8 cellular contexts compared by ENCODE assay signal in the genomic region with DNA sequence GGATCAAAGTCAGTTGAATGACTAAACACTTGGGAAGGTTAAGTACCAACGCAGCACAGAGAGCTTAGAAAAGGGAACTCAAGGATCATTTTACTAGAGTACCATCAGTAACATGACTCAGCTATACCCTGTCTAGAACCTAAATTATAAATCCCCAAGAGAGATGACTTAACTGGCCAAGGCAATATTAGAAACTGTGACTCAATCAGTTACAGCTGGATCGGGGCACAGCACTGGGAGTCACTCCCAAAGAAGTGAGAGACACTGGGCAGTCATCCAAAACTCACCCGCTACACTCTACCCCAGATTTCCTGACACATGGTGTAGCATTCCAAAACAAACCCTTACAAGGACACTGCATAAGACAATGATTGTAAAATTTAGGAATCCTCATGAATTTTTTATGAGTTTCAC. TPM values are rescaled to one million over a fixed set of nuclear protein-coding genes. Genes with fewer than 3 reads are reported as not detected.
DNase-seq lines count a peak whose midpoint lies in the region; ATAC-seq, FAIRE-seq and TF ChIP-seq lines count a peak whose summit lies in the region.

No MANE protein-coding gene starts in this region.

- in situ Hi-C loops in brain microvascular endothelial cell (cut with HindIII; ENCODE audit: low pct_ligation_motif_present, low sequenced_read_pairs): no loop called here

- no peak overlapping the region for H3K9ac ChIP-seq in kidney (ENCODE audit: low read length in 2 of 2)
- H3K9ac ChIP-seq in stomach smooth muscle (ENCODE audit: low read length in 2 of 2): no peak overlapping the region

- H3K9me3 ChIP-seq in kidney (ENCODE audit: control insufficient read depth in 1 of 2, low read length in 2 of 2) (no peaks in the 10 kb centered on the region), stomach smooth muscle (ENCODE audit: control insufficient read depth in 2 of 2, low read length in 2 of 2) (no peaks in the 10 kb centered on the region)

- H3K27me3 Mint-ChIP-seq in endothelial cell (ENCODE audit: unreplicated experiment): no peaks in the 10 kb centered on the region

- H3K4me1 Mint-ChIP-seq in endothelial cell (ENCODE audit: unreplicated experiment): peaks cover 20% of the 10 kb centered on the region

- H3K9me3 Mint-ChIP-seq in endothelial cell (ENCODE audit: unreplicated experiment): no peaks in the 10 kb centered on the region

- intact Hi-C loops in kidney (cut with DNase I): no loop called here

- peaks cover 7% of the 10 kb centered on the region for H3K36me3 Mint-ChIP-seq in endothelial cell (ENCODE audit: low read depth, unreplicated experiment)

- TF ChIP-seq CTCF in AG09309 (IDR thresholded peaks at IDR 0.05; ENCODE audit: control insufficient read depth, insufficient read depth, low read depth, low read length, missing control alignments): no peak
- no peak for TF ChIP-seq CTCF in brain microvascular endothelial cell (IDR thresholded peaks at IDR 0.05; ENCODE audit: low read depth, low read length, missing control alignments)
- TF ChIP-seq CTCF in kidney (IDR thresholded peaks at IDR 0.05; ENCODE audit: borderline replicate concordance, extremely low read depth, insufficient read depth): no peak
- no peak for TF ChIP-seq CTCF in endothelial cell (IDR thresholded peaks at IDR 0.05; ENCODE audit: unreplicated experiment)

- H3K27ac ChIP-seq in brain microvascular endothelial cell (peak overlapping the region; percentile 80), kidney (ENCODE audit: low read depth in 2 of 2, low read length in 2 of 2) (peak overlapping the region in 1 of 2 donors; percentile 12), stomach smooth muscle (ENCODE audit: low read length) (peak overlapping the region; percentile 13)

- H3K27me3 ChIP-seq in brain microvascular endothelial cell (replicated peaks): no peaks in the 10 kb centered on the region
- no peaks in the 10 kb centered on the region for H3K27me3 ChIP-seq in stomach smooth muscle (ENCODE audit: control insufficient read depth in 1 of 2, insufficient read depth in 2 of 2, low read length in 2 of 2)

- H3K4me1 ChIP-seq in kidney (ENCODE audit: control insufficient read depth in 1 of 2, insufficient read depth in 1 of 2, low read depth in 1 of 2, low read length in 2 of 2): peaks cover 11 to 27% of the 10 kb centered on the region in 2 donors
- H3K4me1 ChIP-seq in stomach smooth muscle (ENCODE audit: control insufficient read depth, insufficient read depth, low read length): peaks cover 16% of the 10 kb centered on the region

- FAIRE-seq in kidney (lab: Jason Lieb, UNC): peak; percentile 93

- DNase-seq in AG09309 (ENCODE audit: low read depth): peak; percentile 99
- peak; percentile 93 for DNase-seq in NCI-H446 treated with DMSO at 0.1 percent for 48 hours (lab: John Stamatoyannopoulos, UW)
- peak; percentile 95 for DNase-seq in brain microvascular endothelial cell
- no peak for DNase-seq in kidney
- no peak for DNase-seq in NCI-H187 treated with DMSO at 0.1 percent for 48 hours (lab: John Stamatoyannopoulos, UW)
- DNase-seq in endothelial cell (ENCODE audit: low spot score): no peak

- H3K36me3 ChIP-seq in brain microvascular endothelial cell (replicated peaks): peaks cover 18% of the 10 kb centered on the region
- H3K36me3 ChIP-seq in kidney (ENCODE audit: control insufficient read depth in 1 of 2, insufficient read depth in 2 of 2, low read length in 2 of 2): peaks cover 15 to 21% of the 10 kb centered on the region in 2 donors
- H3K36me3 ChIP-seq in stomach smooth muscle (ENCODE audit: control insufficient read depth in 2 of 2, insufficient read depth in 2 of 2, low read length in 2 of 2): peaks cover 11 to 18% of the 10 kb centered on the region in 2 donors

- ATAC-seq in GM21360 (IDR thresholded peaks at IDR 0.05; ENCODE audit: unreplicated experiment): peak; percentile 70

- H3K27ac Mint-ChIP-seq in endothelial cell (ENCODE audit: unreplicated experiment): no peak overlapping the region

- no peak overlapping the region for H3K4me3 ChIP-seq in AG09309 (ENCODE audit: control insufficient read depth, low read depth, low read length)
- no peak overlapping the region for H3K4me3 ChIP-seq in brain microvascular endothelial cell (ENCODE audit: low read depth, low read length)
- no peak overlapping the region for H3K4me3 ChIP-seq in kidney (ENCODE audit: low read length in 2 of 2)
- H3K4me3 ChIP-seq in stomach smooth muscle (ENCODE audit: low read length in 2 of 2): no peak overlapping the region

- H3K4me3 Mint-ChIP-seq in endothelial cell (ENCODE audit: unreplicated experiment): no peak overlapping the region

RNA-seq across cellular contexts. Expression of a gene that starts 17.7 kb away (rescaled TPM):
- total RNA-seq in kidney (35.8 TPM), endothelial cell (ENCODE audit: unreplicated experiment) (50.5 TPM)
- polyA plus RNA-seq in kidney (ENCODE audit: insufficient read depth, low read depth, low replicate concordance): 29.8 TPM

RNA-seq across cellular contexts. Expression of a gene that starts 26.9 kb away (rescaled TPM):
- total RNA-seq in kidney (11.0 TPM), endothelial cell (ENCODE audit: unreplicated experiment) (0.90 TPM)
- 22.2 TPM for polyA plus RNA-seq in kidney (ENCODE audit: insufficient read depth, low read depth, low replicate concordance)

Comparison
In these comparisons a context has a peak if more than half of its experiments do, and no peak if none do; other contexts are left out.
1. DNase-seq: peak in AG09309 (single experiment), NCI-H446 treated with DMSO at 0.1 percent for 48 hours (single experiment) and brain microvascular endothelial cell (single experiment); none in kidney (single experiment), NCI-H187 treated with DMSO at 0.1 percent for 48 hours (single experiment) and endothelial cell (single experiment).